In genomic region chr11:8826901-8827560, GRCh38 we compare ENCODE assay signal across 16 cellular contexts.
DNase-seq lines count a peak whose midpoint lies in the region; ATAC-seq, FAIRE-seq and TF ChIP-seq lines count a peak whose summit lies in the region.
"Had no signal": no experiment of that assay in that cellular context is flagged by ENCODE, and none has a peak within 500 bp of the region (broad histone marks: within the 10 kb centered on the region; RNA-seq: fewer than 3 reads in every experiment).

No MANE protein-coding gene starts in this region.

- H3K9me3 Mint-ChIP-seq in astrocyte (ENCODE audit: unreplicated experiment): no peaks in the 10 kb centered on the region
- no peaks in the 10 kb centered on the region for H3K9me3 Mint-ChIP-seq in immature natural killer cell
- H3K9me3 Mint-ChIP-seq: central memory CD8-positive, alpha-beta T cell; nephron had no signal

- peak overlapping the region; percentile 66 for H3K4me2 ChIP-seq in astrocyte (ENCODE audit: low read length)

- no peak for FAIRE-seq in astrocyte (lab: Jason Lieb, UNC)

- DNase-seq in cardiac muscle cell (ENCODE audit: low read depth in 1 of 2, low spot score in 1 of 2): peak in 1 of 2 donors; percentile 15
- no peak for DNase-seq in left ventricle myocardium superior
- no peak for DNase-seq in astrocyte (ENCODE audit: low read depth)
- DNase-seq in lower lobe of right lung: no peak
- DNase-seq in vagina (ENCODE audit: extremely low spot score in 2 of 2): peak in 1 of 2 donors; percentile 64
- DNase-seq in immature natural killer cell: no peak
- DNase-seq in COLO668 (lab: John Stamatoyannopoulos, UW; ENCODE audit: unreplicated experiment): no peak
- DNase-seq: activated CD4-positive, alpha-beta memory T cell treated with anti-CD3 and anti-CD28 coated beads, Interleukin-2, amount 10 ng/mL, durations not matched to agents 7 days and 5 days; DND-41; NCI-H2081 had no signal

- H3K4me1 Mint-ChIP-seq in astrocyte (ENCODE audit: low read depth, unreplicated experiment): peaks cover 3% of the 10 kb centered on the region
- no peaks in the 10 kb centered on the region for H3K4me1 Mint-ChIP-seq in immature natural killer cell
- H3K4me1 Mint-ChIP-seq: central memory CD8-positive, alpha-beta T cell; IgD-negative memory B cell had no signal

- H3K27ac ChIP-seq in cardiac muscle cell (peak overlapping the region; percentile 21), astrocyte (ENCODE audit: low read depth, low read length) (peak overlapping the region; percentile 68), lower lobe of right lung (peak overlapping the region; percentile 11), vagina (peak overlapping the region; percentile 17)

- ATAC-seq in left ventricle myocardium superior (no peak), lower lobe of right lung (peak; percentile 52 to 54), HG02970 (IDR thresholded peaks at IDR 0.05; ENCODE audit: low FRiP score, unreplicated experiment) (no peak)

- H3K27ac Mint-ChIP-seq in astrocyte (ENCODE audit: unreplicated experiment): no peak overlapping the region
- no peak overlapping the region for H3K27ac Mint-ChIP-seq in immature natural killer cell
- H3K27ac Mint-ChIP-seq: activated CD4-positive, alpha-beta memory T cell treated with anti-CD3 and anti-CD28 coated beads, Interleukin-2, amount 10 ng/mL, durations not matched to agents 7 days and 5 days; IgD-negative memory B cell; nephron had no signal

- H3K36me3 Mint-ChIP-seq in astrocyte (ENCODE audit: low read depth, unreplicated experiment) (peaks cover 10% of the 10 kb centered on the region), immature natural killer cell (no peaks in the 10 kb centered on the region)

- no peaks in the 10 kb centered on the region for H3K27me3 ChIP-seq in cardiac muscle cell
- no peaks in the 10 kb centered on the region for H3K27me3 ChIP-seq in astrocyte (ENCODE audit: insufficient read depth, low read length)
- H3K27me3 ChIP-seq in lower lobe of right lung (ENCODE audit: low read depth): no peaks in the 10 kb centered on the region
- H3K27me3 ChIP-seq in vagina: no peaks in the 10 kb centered on the region
- H3K27me3 ChIP-seq: tibial nerve had no signal

- intact Hi-C loops in left ventricle myocardium superior (cut with micrococcal nuclease) (no loop called here), lower lobe of right lung (cut with DNase I) (no loop called here), vagina (cut with DNase I) (no loop called here)

- H3K4me1 ChIP-seq in cardiac muscle cell (ENCODE audit: low read depth) (peaks cover 15% of the 10 kb centered on the region), astrocyte (ENCODE audit: insufficient read depth, low read length) (peaks cover 28% of the 10 kb centered on the region), lower lobe of right lung (peaks cover 29% of the 10 kb centered on the region), vagina (peaks cover 1% of the 10 kb centered on the region)

- H3K9me3 ChIP-seq in cardiac muscle cell (ENCODE audit: low read depth) (no peaks in the 10 kb centered on the region), astrocyte (ENCODE audit: insufficient read depth, low read depth, low read length) (no peaks in the 10 kb centered on the region), lower lobe of right lung (no peaks in the 10 kb centered on the region), vagina (no peaks in the 10 kb centered on the region)
- H3K9me3 ChIP-seq: tibial nerve had no signal

- no peaks in the 10 kb centered on the region for H4K20me1 ChIP-seq in astrocyte (ENCODE audit: insufficient read depth, low read length)

- H3K9ac ChIP-seq in astrocyte (ENCODE audit: low read length): peak overlapping the region; percentile 26

- no peaks in the 10 kb centered on the region for H3K36me3 ChIP-seq in cardiac muscle cell
- H3K36me3 ChIP-seq in astrocyte (ENCODE audit: insufficient read depth, low read length): no peaks in the 10 kb centered on the region
- H3K36me3 ChIP-seq in lower lobe of right lung: no peaks in the 10 kb centered on the region
- no peaks in the 10 kb centered on the region for H3K36me3 ChIP-seq in vagina
- H3K36me3 ChIP-seq: tibial nerve had no signal

- H3K79me2 ChIP-seq in astrocyte (ENCODE audit: insufficient read depth, low read length): peaks cover 10% of the 10 kb centered on the region

- no peak overlapping the region for H2AFZ ChIP-seq in astrocyte (ENCODE audit: low read depth, low read length)

- TF ChIP-seq POLR2A in vagina (IDR thresholded peaks at IDR 0.05): no peak

- no peak for TF ChIP-seq CTCF in cardiac muscle cell (IDR thresholded peaks at IDR 0.05; ENCODE audit: low read depth, low read length)
- no peak for TF ChIP-seq CTCF in astrocyte (IDR thresholded peaks at IDR 0.05; ENCODE audit: insufficient read depth, low read depth, low read length)
- TF ChIP-seq CTCF in lower lobe of right lung (IDR thresholded peaks at IDR 0.05): no peak
- no peak for TF ChIP-seq CTCF in vagina (IDR thresholded peaks at IDR 0.05)

- H3K4me3 Mint-ChIP-seq in astrocyte (ENCODE audit: unreplicated experiment): no peak overlapping the region
- no peak overlapping the region for H3K4me3 Mint-ChIP-seq in immature natural killer cell
- H3K4me3 Mint-ChIP-seq: activated CD4-positive, alpha-beta memory T cell treated with anti-CD3 and anti-CD28 coated beads, Interleukin-2, amount 10 ng/mL, durations not matched to agents 7 days and 5 days; central memory CD8-positive, alpha-beta T cell; IgD-negative memory B cell; nephron had no signal

- H3K4me3 ChIP-seq in cardiac muscle cell (no peak overlapping the region), astrocyte (ENCODE audit: insufficient read depth, low read depth, low read length) (no peak overlapping the region), lower lobe of right lung (no peak overlapping the region), vagina (no peak overlapping the region)
- H3K4me3 ChIP-seq: skin epidermis, tibial nerve had no signal

- H3K27me3 Mint-ChIP-seq in astrocyte (ENCODE audit: low read depth, unreplicated experiment): no peaks in the 10 kb centered on the region
- peaks cover 0 to 5% (median 0%) of the 10 kb centered on the region in 3 donors for H3K27me3 Mint-ChIP-seq in immature natural killer cell (ENCODE audit: low read depth in 3 of 3)
- H3K27me3 Mint-ChIP-seq: central memory CD8-positive, alpha-beta T cell; IgD-negative memory B cell had no signal

Comparison
In these comparisons a context has a peak if more than half of its experiments do, and no peak if none do; other contexts are left out.
1. H3K27ac ChIP-seq: peak in every context shown above with its lines; median percentile 68 in astrocyte; 21 in cardiac muscle cell; 17 in vagina; 11 in lower lobe of right lung.
2. ATAC-seq: peak in lower lobe of right lung (2 of 2); none in left ventricle myocardium superior (single experiment) and HG02970 (single experiment).